Comparison of ENCODE assay signal across 11 cellular contexts in genomic region chr7:134920026-134920758, GRCh38.
DNase-seq lines count a peak whose midpoint lies in the region; ATAC-seq and TF ChIP-seq lines count a peak whose summit lies in the region.
"Had no signal": no experiment of that assay in that cellular context is flagged by ENCODE, and none has a peak within 500 bp of the region (broad histone marks: within the 10 kb centered on the region; RNA-seq: fewer than 3 reads in every experiment).

No MANE protein-coding gene starts in this region.

- CTCF ChIA-PET in activated CD8-positive, alpha-beta T cell treated with anti-CD3 and anti-CD28 coated beads for 36 hours (lab: Charles Lee), result no interaction called here
- CTCF ChIA-PET in activated CD8-positive, alpha-beta T cell treated with anti-CD3 and anti-CD28 coated beads, Interleukin-2, amount 10 ng/mL, durations not matched to agents 7 days and 5 days (lab: Charles Lee), result no interaction called here

- peak overlapping the region; percentile 43 for H3K27ac ChIP-seq in fibroblast of lung (ENCODE audit: insufficient read depth, low read length)
- peak overlapping the region in 4 of 5 donors; percentile 14 to 75 (median 16) for H3K27ac ChIP-seq in stomach
- H3K27ac ChIP-seq in spleen, result peak overlapping the region in 2 of 8 donors; percentile 3 to 5

- WGBS in stomach, 5 donors, result 60 to 89% (median 81%) methylated on average over 2 of the region's 2 CpGs
- 83 to 92% (median 87%) methylated on average over 2 of the region's 2 CpGs for WGBS in spleen, 5 donors

- TF ChIP-seq POLR2A in stomach (IDR thresholded peaks at IDR 0.05), result no peak
- no peak for TF ChIP-seq POLR2A in spleen (IDR thresholded peaks at IDR 0.05)

- no peak for TF ChIP-seq CTCF in activated CD8-positive, alpha-beta T cell treated with anti-CD3 and anti-CD28 coated beads for 36 hours (IDR thresholded peaks at IDR 0.05)
- no peak for TF ChIP-seq CTCF in fibroblast of lung (conservative IDR thresholded peaks at IDR 0.05 in 1 of 2, IDR thresholded peaks at IDR 0.05 in 1 of 2; ENCODE audit: low read depth in 1 of 2, low read length in 2 of 2)
- no peak for TF ChIP-seq CTCF in stomach (IDR thresholded peaks at IDR 0.05)
- no peak for TF ChIP-seq CTCF in spleen (IDR thresholded peaks at IDR 0.05 in 8 of 11, conservative IDR thresholded peaks at IDR 0.05 in 3 of 11)

- no peak overlapping the region for H3K4me2 ChIP-seq in fibroblast of lung (ENCODE audit: extremely low read depth, insufficient read depth, low read length)

- POLR2A ChIA-PET in activated CD8-positive, alpha-beta T cell treated with anti-CD3 and anti-CD28 coated beads for 36 hours (lab: Charles Lee), result no interaction called here
- POLR2A ChIA-PET in activated CD8-positive, alpha-beta T cell treated with anti-CD3 and anti-CD28 coated beads, Interleukin-2, amount 10 ng/mL, durations not matched to agents 7 days and 5 days (lab: Charles Lee), result no interaction called here

- H3K36me3 ChIP-seq in fibroblast of lung (ENCODE audit: control insufficient read depth, insufficient read depth, low read length) (peaks cover 2% of the 10 kb centered on the region), stomach (no peaks in the 10 kb centered on the region), spleen (no peaks in the 10 kb centered on the region)

- no peak overlapping the region for H3K27ac Mint-ChIP-seq in activated CD8-positive, alpha-beta T cell treated with anti-CD3 and anti-CD28 coated beads for 36 hours
- no peak overlapping the region for H3K27ac Mint-ChIP-seq in activated CD8-positive, alpha-beta T cell treated with anti-CD3 and anti-CD28 coated beads, Interleukin-2, amount 10 ng/mL, durations not matched to agents 7 days and 5 days
- H3K27ac Mint-ChIP-seq: natural killer cell treated with Interleukin-12 subunit alpha and Interleukin-12 subunit beta and Interleukin-15 and Interleukin-18, amount 100 ng/mL, for 72 hours had no signal

- peaks cover 12% of the 10 kb centered on the region for H3K4me1 Mint-ChIP-seq in activated CD8-positive, alpha-beta T cell treated with anti-CD3 and anti-CD28 coated beads for 36 hours (ENCODE audit: low read depth)
- no peaks in the 10 kb centered on the region for H3K4me1 Mint-ChIP-seq in activated CD8-positive, alpha-beta T cell treated with anti-CD3 and anti-CD28 coated beads, Interleukin-2, amount 10 ng/mL, durations not matched to agents 7 days and 5 days (ENCODE audit: low read depth)

- no peak overlapping the region for H3K9ac ChIP-seq in fibroblast of lung (ENCODE audit: insufficient read depth, low read length)

- H3K4me1 ChIP-seq in fibroblast of lung (ENCODE audit: control insufficient read depth, extremely low read depth, insufficient read depth, low read length), result peaks cover 14% of the 10 kb centered on the region
- H3K4me1 ChIP-seq in stomach, result peaks cover 0 to 35% (median 18%) of the 10 kb centered on the region in 4 donors
- H3K4me1 ChIP-seq in spleen, result no peaks in the 10 kb centered on the region

- no peaks in the 10 kb centered on the region for H3K27me3 Mint-ChIP-seq in activated CD8-positive, alpha-beta T cell treated with anti-CD3 and anti-CD28 coated beads for 36 hours
- peaks cover 2% of the 10 kb centered on the region for H3K27me3 Mint-ChIP-seq in activated CD8-positive, alpha-beta T cell treated with anti-CD3 and anti-CD28 coated beads, Interleukin-2, amount 10 ng/mL, durations not matched to agents 7 days and 5 days (ENCODE audit: low read depth)

- peaks cover 52% of the 10 kb centered on the region for H3K79me2 ChIP-seq in fibroblast of lung (ENCODE audit: control insufficient read depth, insufficient read depth, low read length)

- no peaks in the 10 kb centered on the region for H3K27me3 ChIP-seq in fibroblast of lung (ENCODE audit: control insufficient read depth, insufficient read depth, low read length)
- no peaks in the 10 kb centered on the region for H3K27me3 ChIP-seq in stomach
- no peaks in the 10 kb centered on the region for H3K27me3 ChIP-seq in spleen (replicated peaks in 1 of 7)

- H2AFZ ChIP-seq in fibroblast of lung (ENCODE audit: low read length), result no peak overlapping the region

- H3K36me3 Mint-ChIP-seq in activated CD8-positive, alpha-beta T cell treated with anti-CD3 and anti-CD28 coated beads for 36 hours (ENCODE audit: low read depth), result no peaks in the 10 kb centered on the region
- no peaks in the 10 kb centered on the region for H3K36me3 Mint-ChIP-seq in activated CD8-positive, alpha-beta T cell treated with anti-CD3 and anti-CD28 coated beads, Interleukin-2, amount 10 ng/mL, durations not matched to agents 7 days and 5 days (ENCODE audit: low read depth)
- H3K36me3 Mint-ChIP-seq: natural killer cell treated with Interleukin-12 subunit alpha and Interleukin-12 subunit beta and Interleukin-15 and Interleukin-18, amount 100 ng/mL, for 72 hours had no signal

- no peaks in the 10 kb centered on the region for H4K20me1 ChIP-seq in fibroblast of lung (ENCODE audit: control insufficient read depth, extremely low read depth, insufficient read depth, low read length)

- no peaks in the 10 kb centered on the region for H3K9me3 Mint-ChIP-seq in activated CD8-positive, alpha-beta T cell treated with anti-CD3 and anti-CD28 coated beads for 36 hours
- no peaks in the 10 kb centered on the region for H3K9me3 Mint-ChIP-seq in activated CD8-positive, alpha-beta T cell treated with anti-CD3 and anti-CD28 coated beads, Interleukin-2, amount 10 ng/mL, durations not matched to agents 7 days and 5 days (ENCODE audit: insufficient read depth)

- no peak overlapping the region for H3K4me3 Mint-ChIP-seq in activated CD8-positive, alpha-beta T cell treated with anti-CD3 and anti-CD28 coated beads for 36 hours
- H3K4me3 Mint-ChIP-seq in activated CD8-positive, alpha-beta T cell treated with anti-CD3 and anti-CD28 coated beads, Interleukin-2, amount 10 ng/mL, durations not matched to agents 7 days and 5 days, result no peak overlapping the region
- H3K4me3 Mint-ChIP-seq: activated T-cell treated with anti-CD3 and anti-CD28 coated beads, Interleukin-2, amount 50 U/mL, for 4 hours; natural killer cell treated with Interleukin-12 subunit alpha and Interleukin-12 subunit beta and Interleukin-15 and Interleukin-18, amount 100 ng/mL, for 72 hours had no signal

- no peak for TF ChIP-seq EP300 in stomach (IDR thresholded peaks at IDR 0.05)

- intact Hi-C loops in activated CD8-positive, alpha-beta T cell treated with anti-CD3 and anti-CD28 coated beads for 36 hours (cut with micrococcal nuclease), result no loop called here
- intact Hi-C loops in stomach (cut with DNase I; ENCODE audit: low total_unique reads), result no loop called here
- intact Hi-C loops in spleen (cut with DNase I; ENCODE audit: low total_unique reads), result no loop called here

- no peak overlapping the region for H3K4me3 ChIP-seq in fibroblast of lung (replicated peaks in 1 of 4; ENCODE audit: control extremely low read depth in 1 of 4, insufficient read depth in 1 of 4, low read depth in 3 of 4, low read length in 4 of 4)
- H3K4me3 ChIP-seq in stomach, result no peak overlapping the region
- H3K4me3 ChIP-seq in spleen, result no peak overlapping the region

- no peaks in the 10 kb centered on the region for H3K9me3 ChIP-seq in fibroblast of lung (ENCODE audit: control insufficient read depth, insufficient read depth, low read depth, low read length)
- H3K9me3 ChIP-seq in stomach, result no peaks in the 10 kb centered on the region
- no peaks in the 10 kb centered on the region for H3K9me3 ChIP-seq in spleen

- peak; percentile 55 for ATAC-seq in activated CD8-positive, alpha-beta T cell treated with anti-CD3 and anti-CD28 coated beads for 36 hours
- no peak for ATAC-seq in activated CD8-positive, alpha-beta T cell treated with anti-CD3 and anti-CD28 coated beads, Interleukin-2, amount 10 ng/mL, durations not matched to agents 7 days and 5 days

- no peak for DNase-seq in activated CD8-positive, alpha-beta T cell treated with anti-CD3 and anti-CD28 coated beads for 36 hours
- no peak for DNase-seq in activated CD8-positive, alpha-beta T cell treated with anti-CD3 and anti-CD28 coated beads, Interleukin-2, amount 10 ng/mL, durations not matched to agents 7 days and 5 days
- DNase-seq in HS-27A (ENCODE audit: low read depth) (peak; percentile 63), fibroblast of lung (ENCODE audit: low read depth in 2 of 2) (peak; percentile 84 to 97), stomach (no peak), spleen (no peak), NCI-H2029 (lab: John Stamatoyannopoulos, UW) (no peak), NCI-H524 treated with DMSO at 0.1 percent for 48 hours (lab: John Stamatoyannopoulos, UW) (no peak)
- DNase-seq: ACHN; activated T-cell treated with anti-CD3 and anti-CD28 coated beads, Interleukin-2, amount 50 U/mL, for 4 hours had no signal

Comparison
In these comparisons a context has a peak if more than half of its experiments do, and no peak if none do; other contexts are left out.
1. DNase-seq: peak in HS-27A (single experiment) and fibroblast of lung (2 of 2); none in activated CD8-positive, alpha-beta T cell treated with anti-CD3 and anti-CD28 coated beads for 36 hours (single experiment), activated CD8-positive, alpha-beta T cell treated with anti-CD3 and anti-CD28 coated beads, Interleukin-2, amount 10 ng/mL, durations not matched to agents 7 days and 5 days (single experiment), stomach (single experiment), spleen (single experiment), NCI-H2029 (single experiment) and NCI-H524 treated with DMSO at 0.1 percent for 48 hours (single experiment).